ENCODE assay signal across 23 cellular contexts in genomic region chr6:124958149-124958548, GRCh38. TPM values are rescaled to one million over a fixed set of nuclear protein-coding genes. Genes with fewer than 3 reads are reported as not detected.
DNase-seq lines count a peak whose midpoint lies in the region; ATAC-seq and TF ChIP-seq lines count a peak whose summit lies in the region.
"Had no signal": no experiment of that assay in that cellular context is flagged by ENCODE, and none has a peak within 500 bp of the region (broad histone marks: within the 10 kb centered on the region; RNA-seq: fewer than 3 reads in every experiment).

No MANE protein-coding gene starts in this region.

- DNase-seq in A673 (ENCODE audit: low spot score) (peak; percentile 32), dermis blood vessel endothelial cell (peak; percentile 20), osteoblast (ENCODE audit: insufficient read length, low spot score, missing footprints) (no peak), NCI-H524 treated with DMSO at 0.1 percent for 48 hours (lab: John Stamatoyannopoulos, UW) (no peak), right atrium auricular region (ENCODE audit: low spot score) (no peak)
- no peak for DNase-seq in activated naive CD4-positive, alpha-beta T cell (lab: John Stamatoyannopoulos, UW)
- DNase-seq: 8988T; CD4-positive, CD25-positive, alpha-beta regulatory T cell; GOT3; NCI-H1105; NCI-H1436 treated with DMSO at 0.1 percent for 48 hours; NCI-H1930; NCI-H2107; NCI-H446; NCI-H526 treated with DMSO at 0.1 percent for 48 hours; PC-9; SJCRH30 had no signal

- no peaks in the 10 kb centered on the region for H3K9me3 ChIP-seq in A673 (ENCODE audit: low read depth, low read length, poor library complexity, severe bottlenecking)
- no peaks in the 10 kb centered on the region for H3K9me3 ChIP-seq in HEK293 (ENCODE audit: control insufficient read depth, insufficient read depth, low read depth, low read length)
- no peaks in the 10 kb centered on the region for H3K9me3 ChIP-seq in osteoblast (ENCODE audit: low read depth, low read length)
- H3K9me3 ChIP-seq in right atrium auricular region = no peaks in the 10 kb centered on the region
- H3K9me3 ChIP-seq: HAP-1, SJCRH30 had no signal

- no peak for TF ChIP-seq CTCF in A673 (conservative IDR thresholded peaks at IDR 0.05; ENCODE audit: low read depth, low read length)
- no peak for TF ChIP-seq CTCF in HEK293 (tag by site-specific recombination; IDR thresholded peaks at IDR 0.05)
- TF ChIP-seq CTCF in osteoblast (IDR thresholded peaks at IDR 0.05; ENCODE audit: extremely low read depth, low read depth, low read length) = no peak
- no peak for TF ChIP-seq CTCF in right atrium auricular region (IDR thresholded peaks at IDR 0.05)

- H3K27me3 ChIP-seq in A673 (replicated peaks; ENCODE audit: insufficient read depth, low read depth, low read length, poor library complexity) (no peaks in the 10 kb centered on the region), osteoblast (ENCODE audit: insufficient read depth, low read length) (no peaks in the 10 kb centered on the region), right atrium auricular region (no peaks in the 10 kb centered on the region)
- H3K27me3 ChIP-seq: BLaER1, SJCRH30 had no signal

- intact Hi-C loops in A673 (cut with micrococcal nuclease; ENCODE audit: unreplicated experiment) = no loop called here

- CTCF ChIA-PET in A673 (lab: Charles Lee) = no interaction called here
- CTCF ChIA-PET in HEK293 (lab: Yijun Ruan, JAX) = no interaction called here

- POLR2A ChIA-PET in A673 (lab: Charles Lee; ENCODE audit: low non-redundant PET) = no interaction called here
- POLR2A ChIA-PET in HEK293 (lab: Yijun Ruan, JAX) = no interaction called here

- no peak for ATAC-seq in GM18511 (IDR thresholded peaks at IDR 0.05; ENCODE audit: unreplicated experiment)
- ATAC-seq: Right ventricle myocardium inferior, SK-N-SH treated with all-trans-retinoic acid at 6 μM for 48 hours had no signal

- H3K4me2 ChIP-seq in osteoblast (ENCODE audit: insufficient read depth, low read length) = peak overlapping the region; percentile 52
- H3K4me2 ChIP-seq: BLaER1, PC-9 had no signal

- H3K27ac ChIP-seq in A673 (ENCODE audit: low read depth, low read length, poor library complexity, severe bottlenecking) = peak overlapping the region; percentile 3
- no peak overlapping the region for H3K27ac ChIP-seq in HEK293 (ENCODE audit: extremely low read depth, low read depth, low read length)
- no peak overlapping the region for H3K27ac ChIP-seq in osteoblast (ENCODE audit: low read depth, low read length)
- no peak overlapping the region for H3K27ac ChIP-seq in right atrium auricular region
- H3K27ac ChIP-seq: BLaER1, PC-9, SJCRH30 had no signal

- peaks cover 2% of the 10 kb centered on the region for H4K20me1 ChIP-seq in osteoblast (ENCODE audit: insufficient read depth, low read length)
- H4K20me1 ChIP-seq: BLaER1 had no signal

- H3K4me3 ChIP-seq in A673 (ENCODE audit: low read depth, low read length, poor library complexity, severe bottlenecking) (no peak overlapping the region), HEK293 (ENCODE audit: low read depth, low read length) (no peak overlapping the region), osteoblast (ENCODE audit: insufficient read depth, low read length) (no peak overlapping the region), right atrium auricular region (no peak overlapping the region)
- H3K4me3 ChIP-seq: BLaER1, HAP-1, PC-9, SJCRH30 had no signal

- peaks cover 25% of the 10 kb centered on the region for H3K4me1 ChIP-seq in A673 (ENCODE audit: insufficient read depth, low read length, poor library complexity, severe bottlenecking)
- H3K4me1 ChIP-seq in HEK293 (ENCODE audit: control insufficient read depth, insufficient read depth, low read length) = peaks cover 3% of the 10 kb centered on the region; the same call in 1 of the 2 replicates
- peaks cover 22% of the 10 kb centered on the region for H3K4me1 ChIP-seq in osteoblast (ENCODE audit: insufficient read depth, low read length)
- H3K4me1 ChIP-seq in right atrium auricular region = peaks cover 0 to 16% of the 10 kb centered on the region in 2 donors
- H3K4me1 ChIP-seq: BLaER1 had no signal

- BruUV-seq in A673 (replicated peaks; lab: Mats Ljungman, UMichigan) = no TSS peak

- H3K79me2 ChIP-seq in osteoblast (ENCODE audit: insufficient read depth, low read length) = peaks cover 26% of the 10 kb centered on the region

- H2AFZ ChIP-seq in osteoblast (ENCODE audit: low read length) = no peak overlapping the region
- H2AFZ ChIP-seq: PC-9 had no signal

- H3K36me3 ChIP-seq in A673 (ENCODE audit: insufficient read depth, low read length, poor library complexity, severe bottlenecking) (no peaks in the 10 kb centered on the region), HEK293 (ENCODE audit: control insufficient read depth in 2 of 2, insufficient read depth in 1 of 2, low read length in 2 of 2) (no peaks in the 10 kb centered on the region), osteoblast (ENCODE audit: insufficient read depth, low read length) (no peaks in the 10 kb centered on the region), right atrium auricular region (no peaks in the 10 kb centered on the region)
- H3K36me3 ChIP-seq: BLaER1, HAP-1, SJCRH30 had no signal

TF ChIP-seq in HEK293, 187 proteins besides CTCF, POLR2A, EP300 and RAD21:
- TF ChIP-seq ZNF621 (tag by site-specific recombination; IDR thresholded peaks at IDR 0.05) (peak; percentile 70; the same call in 1 of the 2 replicates), ZNF513 (tag by site-specific recombination; IDR thresholded peaks at IDR 0.05) (no peak), ZNF223 (tag by site-specific recombination; IDR thresholded peaks at IDR 0.05) (no peak)

RNA-seq across cellular contexts. Expression of gene RNF217, which starts 4.1 kb away (rescaled TPM):
- total RNA-seq in A673 (2021) (18.9 and 20.6 TPM in 2 replicates), dermis blood vessel endothelial cell (17.5 and 41.7 TPM in 2 replicates), osteoblast (22.8 and 24.8 TPM in 2 replicates), right atrium auricular region (10 to 100 TPM; 12.7 to 14.1 TPM)

Comparison
In these comparisons a context has a peak if more than half of its experiments do, and no peak if none do; other contexts are left out.
1. DNase-seq: peak in A673 (single experiment) and dermis blood vessel endothelial cell (single experiment); none in osteoblast (single experiment), NCI-H524 treated with DMSO at 0.1 percent for 48 hours (single experiment), activated naive CD4-positive, alpha-beta T cell (0 of 4) and right atrium auricular region (single experiment).